Comparison of ENCODE assay signal across 20 cellular contexts in the genomic region with DNA sequence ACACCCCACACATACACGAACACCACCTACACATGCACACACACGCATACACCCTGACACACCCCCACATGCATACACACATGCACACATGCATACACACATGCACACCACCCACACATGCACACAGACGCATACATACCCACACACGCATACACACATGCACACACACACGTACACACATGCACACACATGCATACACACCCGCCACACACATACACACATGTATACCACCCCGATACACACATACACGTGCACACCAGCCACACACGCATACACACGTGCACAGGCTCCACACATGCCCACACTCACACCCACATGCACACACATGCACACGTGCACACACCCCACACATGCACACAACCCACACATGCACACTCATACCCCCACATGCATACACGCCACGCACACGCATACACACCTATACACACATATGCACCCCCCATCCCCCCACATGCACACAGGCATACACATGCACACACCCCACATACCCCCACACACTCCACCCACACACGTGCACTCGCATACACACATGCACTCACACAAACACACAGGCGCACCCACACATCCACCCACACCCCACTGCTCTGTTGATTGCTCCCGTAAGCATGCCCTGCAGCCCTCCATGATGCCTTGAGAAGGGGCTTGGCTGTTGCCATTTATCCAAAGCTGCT.
DNase-seq lines count a peak whose midpoint lies in the region; ATAC-seq, FAIRE-seq and TF ChIP-seq lines count a peak whose summit lies in the region.
"Had no signal": no experiment of that assay in that cellular context is flagged by ENCODE, and none has a peak within 500 bp of the region (broad histone marks: within the 10 kb centered on the region; RNA-seq: fewer than 3 reads in every experiment).

No MANE protein-coding gene starts in this region.

- no peak overlapping the region for H3K4me3 ChIP-seq in BLaER1

- peaks cover 17% of the 10 kb centered on the region for H3K36me3 ChIP-seq in BLaER1

- peaks cover 3% of the 10 kb centered on the region for H3K27me3 Mint-ChIP-seq in nephron (ENCODE audit: low read depth)

- H3K27me3 ChIP-seq in BLaER1: no peaks in the 10 kb centered on the region

- DNase-seq in GM12891 (ENCODE audit: insufficient read length, low spot score): no peak
- no peak for DNase-seq in RWPE1 (ENCODE audit: low spot score)
- no peak for DNase-seq in mesenteric fat pad (ENCODE audit: low spot score)
- DNase-seq in SIG-M5 treated with dmso at 0.1 percent for 504 hours (lab: John Stamatoyannopoulos, UW; ENCODE audit: unreplicated experiment): no peak
- DNase-seq: DMS 273 treated with DMSO at 0.1 percent for 48 hours, DND-41, GOT3, NCI-H1436, NCI-H1930, NCI-H345, NCI-H524 treated with DMSO at 0.1 percent for 48 hours, PC-3, RPMI8226, SIG-M5 had no signal

- no peaks in the 10 kb centered on the region for H3K9me3 Mint-ChIP-seq in nephron

- POLR2A ChIA-PET in RWPE1 (lab: Yijun Ruan, JAX; ENCODE audit: low non-redundant PET): no interaction called here

- no peak for ATAC-seq in GM21381 (IDR thresholded peaks at IDR 0.05; ENCODE audit: unreplicated experiment)
- ATAC-seq: PC-3 had no signal

- peak; percentile 78 for FAIRE-seq in GM12891 (lab: Jason Lieb, UNC)
- FAIRE-seq: G401.6 had no signal

- no peak overlapping the region for H3K9ac ChIP-seq in BLaER1
- H3K9ac ChIP-seq: KMS-11 had no signal

- no peaks in the 10 kb centered on the region for H3K9me3 ChIP-seq in BLaER1

- H3K27ac ChIP-seq in BLaER1 (no peak overlapping the region), RWPE1 (peak overlapping the region; percentile 1; the same call in 1 of the 2 replicates)
- H3K27ac ChIP-seq: KMS-11 had no signal

- TF ChIP-seq POLR2A in GM12891 (IDR thresholded peaks at IDR 0.05; ENCODE audit: low read depth, low read length): no peak

- peaks cover 14% of the 10 kb centered on the region; the same call in 1 of the 2 replicates for H4K20me1 ChIP-seq in BLaER1

- peak overlapping the region; percentile 88 for H3K4me2 ChIP-seq in BLaER1
- H3K4me2 ChIP-seq: KMS-11 had no signal

- H3K4me3 Mint-ChIP-seq in nephron: no peak overlapping the region
- H3K4me3 Mint-ChIP-seq: CD14-positive monocyte had no signal

- H3K4me1 ChIP-seq in BLaER1: peaks cover 94% of the 10 kb centered on the region

- H3K36me3 Mint-ChIP-seq in nephron (ENCODE audit: low read depth): peaks cover 31% of the 10 kb centered on the region
- H3K36me3 Mint-ChIP-seq: CD14-positive monocyte had no signal

- H3K27ac Mint-ChIP-seq in nephron: peak overlapping the region; percentile 7 to 43 (median 18)
- H3K27ac Mint-ChIP-seq: CD14-positive monocyte had no signal

- CTCF ChIA-PET in RWPE1 (lab: Yijun Ruan, JAX): no interaction called here

- no peak for TF ChIP-seq CTCF in RWPE1 (conservative IDR thresholded peaks at IDR 0.05; ENCODE audit: low read depth)
- TF ChIP-seq CTCF in nephron (IDR thresholded peaks at IDR 0.05; ENCODE audit: unreplicated experiment in 3 of 3): no peak

- H3K4me1 Mint-ChIP-seq in nephron: peaks cover 10% of the 10 kb centered on the region
- H3K4me1 Mint-ChIP-seq: CD14-positive monocyte had no signal

TF ChIP-seq in GM12891, 5 proteins besides CTCF, POLR2A, EP300 and RAD21:
- TF ChIP-seq PAX5 (IDR thresholded peaks at IDR 0.05; ENCODE audit: insufficient read depth, low read length, severe bottlenecking) (no peak), POLR2AphosphoS5 (IDR thresholded peaks at IDR 0.05; ENCODE audit: low read depth, low read length) (no peak)
